In genomic region chr15:55661431-55661830, GRCh38 we compare ENCODE assay signal across 14 cellular contexts.
DNase-seq lines count a peak whose midpoint lies in the region; ATAC-seq and TF ChIP-seq lines count a peak whose summit lies in the region.
"Had no signal": no experiment of that assay in that cellular context is flagged by ENCODE, and none has a peak within 500 bp of the region (broad histone marks: within the 10 kb centered on the region; RNA-seq: fewer than 3 reads in every experiment).

No MANE protein-coding gene starts in this region.

- H2BK12ac ChIP-seq in trophoblast cell (ENCODE audit: low read length): no peak overlapping the region

- H3K9me3 ChIP-seq in SJCRH30 (replicated peaks) (no peaks in the 10 kb centered on the region), trophoblast cell (ENCODE audit: insufficient read depth, low read depth, low read length) (no peaks in the 10 kb centered on the region)
- H3K9me3 ChIP-seq: transverse colon had no signal

- H3K36me3 ChIP-seq in SJCRH30: peaks cover 25% of the 10 kb centered on the region
- H3K36me3 ChIP-seq in trophoblast cell (ENCODE audit: control insufficient read depth in 1 of 2, insufficient read depth in 2 of 2, low read length in 2 of 2): peaks cover 17 to 23% of the 10 kb centered on the region in 2 experiments
- H3K36me3 ChIP-seq: transverse colon had no signal

- no peak overlapping the region for H2AK5ac ChIP-seq in trophoblast cell (ENCODE audit: low read length)

- no peaks in the 10 kb centered on the region for H3K79me2 ChIP-seq in trophoblast cell (ENCODE audit: control insufficient read depth, insufficient read depth, low read length, poor library complexity)

- peak overlapping the region; percentile 7 for H3K4me2 ChIP-seq in trophoblast cell (ENCODE audit: low read length)

- no peak overlapping the region for H2BK120ac ChIP-seq in trophoblast cell (ENCODE audit: insufficient read depth, low read length, poor library complexity)

- H4K8ac ChIP-seq in trophoblast cell (ENCODE audit: low read depth, low read length): no peak overlapping the region

- no peak overlapping the region for H4K12ac ChIP-seq in trophoblast cell (ENCODE audit: low read depth, low read length)

- H2AFZ ChIP-seq in trophoblast cell (ENCODE audit: insufficient read depth, low read length, poor library complexity): no peak overlapping the region

- DNase-seq in NCI-H2227 (lab: John Stamatoyannopoulos, UW; ENCODE audit: unreplicated experiment) (peak; percentile 3), NCI-H2227 treated with DMSO at 0.1 percent for 48 hours (lab: John Stamatoyannopoulos, UW) (no peak), SJCRH30 (peak; percentile 28 to 57), fibroblast of villous mesenchyme (ENCODE audit: low read depth) (peak; percentile 72), trophoblast cell (no peak), DMS79 treated with DMSO at 0.1 percent for 48 hours (lab: John Stamatoyannopoulos, UW) (no peak)
- DNase-seq: activated T-cell treated with anti-CD3 and anti-CD28 coated beads, Interleukin-2, amount 50 U/mL, for 1 hour; aorta; naive thymus-derived CD8-positive, alpha-beta T cell; transverse colon had no signal

- no peak overlapping the region for H3K18ac ChIP-seq in trophoblast cell (ENCODE audit: low read length)

- H3K27ac ChIP-seq in SJCRH30: no peak overlapping the region
- H3K27ac ChIP-seq in trophoblast cell (ENCODE audit: low read depth, low read length): peak overlapping the region; percentile 70
- H3K27ac ChIP-seq: 22Rv1, transverse colon, VCaP had no signal

- no peak overlapping the region for H3K4ac ChIP-seq in trophoblast cell (ENCODE audit: low read depth, low read length)

- no peak overlapping the region for H3K23ac ChIP-seq in trophoblast cell (ENCODE audit: low read length)

- H3K9ac ChIP-seq in trophoblast cell (ENCODE audit: low read length): no peak overlapping the region

- H3K4me3 ChIP-seq in SJCRH30: no peak overlapping the region
- H3K4me3 ChIP-seq in fibroblast of villous mesenchyme (ENCODE audit: low read depth, low read length): no peak overlapping the region
- H3K4me3 ChIP-seq in trophoblast cell (ENCODE audit: low read depth, low read length): no peak overlapping the region
- H3K4me3 ChIP-seq: transverse colon had no signal

- no peak for ATAC-seq in HG02763 (IDR thresholded peaks at IDR 0.05; ENCODE audit: unreplicated experiment)
- no peak for ATAC-seq in GM18873 (IDR thresholded peaks at IDR 0.05; ENCODE audit: low FRiP score, unreplicated experiment)
- ATAC-seq: naive thymus-derived CD8-positive, alpha-beta T cell had no signal

- H3K4me1 ChIP-seq in SJCRH30: peaks cover 21% of the 10 kb centered on the region
- peaks cover 4 to 14% of the 10 kb centered on the region in 2 experiments for H3K4me1 ChIP-seq in trophoblast cell (ENCODE audit: control insufficient read depth in 1 of 2, insufficient read depth in 2 of 2, low read length in 2 of 2)
- H3K4me1 ChIP-seq: transverse colon had no signal

- H2BK5ac ChIP-seq in trophoblast cell (ENCODE audit: low read depth, low read length, poor library complexity): no peak overlapping the region

- TF ChIP-seq CTCF in fibroblast of villous mesenchyme (IDR thresholded peaks at IDR 0.05; ENCODE audit: insufficient read depth, low read depth, low read length): no peak

- H4K91ac ChIP-seq in trophoblast cell (ENCODE audit: low read depth, low read length): no peak overlapping the region

- no peaks in the 10 kb centered on the region for H3K27me3 ChIP-seq in SJCRH30
- no peaks in the 10 kb centered on the region for H3K27me3 ChIP-seq in trophoblast cell (ENCODE audit: insufficient read depth, low read length)
- H3K27me3 ChIP-seq: transverse colon had no signal

- H3K14ac ChIP-seq in trophoblast cell (ENCODE audit: low read length): no peak overlapping the region

- peaks cover 3% of the 10 kb centered on the region for H3K79me1 ChIP-seq in trophoblast cell (ENCODE audit: low read length)

Comparison
In these comparisons a context has a peak if more than half of its experiments do, and no peak if none do; other contexts are left out.
1. DNase-seq: peak in NCI-H2227 (single experiment), SJCRH30 (2 of 2) and fibroblast of villous mesenchyme (single experiment); none in NCI-H2227 treated with DMSO at 0.1 percent for 48 hours (single experiment), trophoblast cell (0 of 2) and DMS79 treated with DMSO at 0.1 percent for 48 hours (single experiment).